In genomic region chr19:47135156-47135555, GRCh38 we compare ENCODE assay signal across 19 cellular contexts. TPM values are rescaled to one million over a fixed set of nuclear protein-coding genes. Genes with fewer than 3 reads are reported as not detected.
A peak's percentile ranks its signal among the peaks of the same experiment; 100 is the strongest.
DNase-seq lines count a peak whose midpoint lies in the region; ATAC-seq, FAIRE-seq and TF ChIP-seq lines count a peak whose summit lies in the region.
"Had no signal": no experiment of that assay in that cellular context is flagged by ENCODE, and none has a peak within 500 bp of the region (broad histone marks: within the 10 kb centered on the region; RNA-seq: fewer than 3 reads in every experiment).

No MANE protein-coding gene starts in this region.

- peaks cover 27 to 76% (median 58%) of the 10 kb centered on the region in 4 donors for H3K4me1 Mint-ChIP-seq in CD4-positive, CD25-positive, alpha-beta regulatory T cell
- H3K4me1 Mint-ChIP-seq in astrocyte (ENCODE audit: low read depth, unreplicated experiment): peaks cover 21% of the 10 kb centered on the region
- H3K4me1 Mint-ChIP-seq in naive thymus-derived CD8-positive, alpha-beta T cell: peaks cover 43 to 82% (median 76%) of the 10 kb centered on the region in 4 donors

- H3K27me3 ChIP-seq in CD4-positive, CD25-positive, alpha-beta regulatory T cell (ENCODE audit: control insufficient read depth, insufficient read depth, low read length): no peaks in the 10 kb centered on the region
- H3K27me3 ChIP-seq in astrocyte (ENCODE audit: insufficient read depth, low read length): no peaks in the 10 kb centered on the region

- no peak overlapping the region for H3K4me3 ChIP-seq in CD4-positive, CD25-positive, alpha-beta regulatory T cell (ENCODE audit: low read depth, low read length)
- no peak overlapping the region for H3K4me3 ChIP-seq in astrocyte (ENCODE audit: insufficient read depth, low read depth, low read length)

- no peaks in the 10 kb centered on the region for H3K9me3 ChIP-seq in CD4-positive, CD25-positive, alpha-beta regulatory T cell (ENCODE audit: control insufficient read depth in 2 of 2, low read length in 2 of 2)
- no peaks in the 10 kb centered on the region for H3K9me3 ChIP-seq in astrocyte (ENCODE audit: insufficient read depth, low read depth, low read length)

- H3K4me3 Mint-ChIP-seq in CD4-positive, CD25-positive, alpha-beta regulatory T cell: peak overlapping the region in 3 of 4 donors; percentile 11 to 75 (median 38)
- H3K4me3 Mint-ChIP-seq in astrocyte (ENCODE audit: unreplicated experiment): no peak overlapping the region
- H3K4me3 Mint-ChIP-seq in naive thymus-derived CD8-positive, alpha-beta T cell: peak overlapping the region in 6 of 10 donors; percentile 8 to 100 (median 53)
- H3K4me3 Mint-ChIP-seq: activated CD8-positive, alpha-beta T cell treated with anti-CD3 and anti-CD28 coated beads, Interleukin-2, amount 10 ng/mL, durations not matched to agents 7 days and 5 days; T-helper 1 cell treated with Interleukin-12 subunit alpha and Interleukin-12 subunit beta and Interleukin-4 antibody, amounts not matched to agents 30 μg/mL and 1 μg/mL, for 36 hours had no signal

- H3K4me2 ChIP-seq in astrocyte (ENCODE audit: low read length): peak overlapping the region; percentile 4

- peaks cover 6% of the 10 kb centered on the region for H3K27me3 Mint-ChIP-seq in CD4-positive, CD25-positive, alpha-beta regulatory T cell
- no peaks in the 10 kb centered on the region for H3K27me3 Mint-ChIP-seq in astrocyte (ENCODE audit: low read depth, unreplicated experiment)
- H3K27me3 Mint-ChIP-seq in naive thymus-derived CD8-positive, alpha-beta T cell: peaks cover 0 to 4% (median 0%) of the 10 kb centered on the region in 5 donors

- TF ChIP-seq CTCF in astrocyte (IDR thresholded peaks at IDR 0.05; ENCODE audit: insufficient read depth, low read depth, low read length): no peak

- peaks cover 40% of the 10 kb centered on the region for H3K4me1 ChIP-seq in CD4-positive, CD25-positive, alpha-beta regulatory T cell (ENCODE audit: control insufficient read depth, insufficient read depth, low read length, poor library complexity, severe bottlenecking)
- peaks cover 19% of the 10 kb centered on the region for H3K4me1 ChIP-seq in astrocyte (ENCODE audit: insufficient read depth, low read length)

- no peak for FAIRE-seq in astrocyte (lab: Jason Lieb, UNC)
- FAIRE-seq: D721Med, H1, small intestine had no signal

- peaks cover 94% of the 10 kb centered on the region for H3K79me2 ChIP-seq in astrocyte (ENCODE audit: insufficient read depth, low read length)

- H3K27ac ChIP-seq in CD4-positive, CD25-positive, alpha-beta regulatory T cell (ENCODE audit: insufficient read depth, low read length, poor library complexity, severe bottlenecking): no peak overlapping the region
- no peak overlapping the region for H3K27ac ChIP-seq in astrocyte (ENCODE audit: low read depth, low read length)

- ATAC-seq in CD4-positive, CD25-positive, alpha-beta regulatory T cell (ENCODE audit: low read depth in 2 of 2): no peak
- no peak for ATAC-seq in naive thymus-derived CD8-positive, alpha-beta T cell
- no peak for ATAC-seq in HG02852 (IDR thresholded peaks at IDR 0.05; ENCODE audit: unreplicated experiment)
- ATAC-seq in HG02623 (IDR thresholded peaks at IDR 0.05; ENCODE audit: unreplicated experiment): no peak
- ATAC-seq in HG03354 (IDR thresholded peaks at IDR 0.05; ENCODE audit: poor library complexity, severe bottlenecking, unreplicated experiment): no peak
- ATAC-seq: activated CD8-positive, alpha-beta T cell treated with anti-CD3 and anti-CD28 coated beads, Interleukin-2, amount 10 ng/mL, durations not matched to agents 7 days and 5 days; WTC11 had no signal

- H2AFZ ChIP-seq in astrocyte (ENCODE audit: low read depth, low read length): no peak overlapping the region

- peaks cover 0 to 2% (median 0%) of the 10 kb centered on the region in 7 donors for H3K9me3 Mint-ChIP-seq in CD4-positive, CD25-positive, alpha-beta regulatory T cell
- H3K9me3 Mint-ChIP-seq in astrocyte (ENCODE audit: unreplicated experiment): peaks cover 4% of the 10 kb centered on the region
- peaks cover 0 to 2% (median 0%) of the 10 kb centered on the region in 9 donors for H3K9me3 Mint-ChIP-seq in naive thymus-derived CD8-positive, alpha-beta T cell

- H4K20me1 ChIP-seq in astrocyte (ENCODE audit: insufficient read depth, low read length): peaks cover 78% of the 10 kb centered on the region

- no peak overlapping the region for H3K27ac Mint-ChIP-seq in CD4-positive, CD25-positive, alpha-beta regulatory T cell
- H3K27ac Mint-ChIP-seq in astrocyte (ENCODE audit: unreplicated experiment): no peak overlapping the region
- H3K27ac Mint-ChIP-seq in naive thymus-derived CD8-positive, alpha-beta T cell: peak overlapping the region in 4 of 10 donors; percentile 25 to 41 (median 32)

- H3K36me3 ChIP-seq in CD4-positive, CD25-positive, alpha-beta regulatory T cell (ENCODE audit: control insufficient read depth, insufficient read depth, low read length): peaks cover 3% of the 10 kb centered on the region
- peaks cover 5% of the 10 kb centered on the region for H3K36me3 ChIP-seq in astrocyte (ENCODE audit: insufficient read depth, low read length)

- H3K36me3 Mint-ChIP-seq in CD4-positive, CD25-positive, alpha-beta regulatory T cell: peaks cover 28% of the 10 kb centered on the region
- peaks cover 4% of the 10 kb centered on the region for H3K36me3 Mint-ChIP-seq in astrocyte (ENCODE audit: low read depth, unreplicated experiment)
- peaks cover 0 to 58% (median 7%) of the 10 kb centered on the region in 3 donors for H3K36me3 Mint-ChIP-seq in naive thymus-derived CD8-positive, alpha-beta T cell

- POLR2A ChIA-PET in naive thymus-derived CD8-positive, alpha-beta T cell (lab: Charles Lee): interaction anchor here (1.5 to 2.7 kb wide), 2 partner anchors 10 to 109 kb away, joined by 3 to 7 read pairs; no protein-coding TSS in a partner anchor

- no peak overlapping the region for H3K9ac ChIP-seq in astrocyte (ENCODE audit: low read length)

- no peak for DNase-seq in CD4-positive, CD25-positive, alpha-beta regulatory T cell
- DNase-seq in HCEC 1CT (peak; percentile 16), astrocyte (ENCODE audit: low read depth) (no peak), T-helper 1 cell (no peak)
- DNase-seq in naive thymus-derived CD8-positive, alpha-beta T cell: no peak
- DNase-seq: activated CD8-positive, alpha-beta T cell treated with anti-CD3 and anti-CD28 coated beads, Interleukin-2, amount 10 ng/mL, durations not matched to agents 7 days and 5 days; activated effector memory CD4-positive, alpha-beta T cell treated with Interleukin-2 at 50 U/mL for 16 hours; foreskin melanocyte; NCI-H1694; NCI-H226; Right ventricle myocardium superior; small intestine had no signal

RNA-seq across cellular contexts. Expression of gene SAE1, which starts 4.5 kb away (rescaled TPM):
- 45.5 TPM for total RNA-seq in CD4-positive, CD25-positive, alpha-beta regulatory T cell
- 100 to 1,000 TPM; 106 to 127 (median 115) TPM for polyA plus RNA-seq in CD4-positive, CD25-positive, alpha-beta regulatory T cell
- total RNA-seq in astrocyte: 107 and 133 TPM in 2 replicates
- total RNA-seq in naive thymus-derived CD8-positive, alpha-beta T cell: 10 to 100 TPM; 44.5 to 45.6 TPM
- polyA plus RNA-seq in naive thymus-derived CD8-positive, alpha-beta T cell: 100 to 1,000 TPM; 158 to 174 (median 159) TPM

RNA-seq across cellular contexts. Expression of gene ZC3H4, which starts 21.6 kb away (rescaled TPM):
- 84.7 TPM for total RNA-seq in CD4-positive, CD25-positive, alpha-beta regulatory T cell
- under 1 TPM; 0.58 to 0.84 (median 0.69) TPM for polyA plus RNA-seq in CD4-positive, CD25-positive, alpha-beta regulatory T cell
- 36.6 and 42.3 TPM in 2 replicates for total RNA-seq in astrocyte
- total RNA-seq in naive thymus-derived CD8-positive, alpha-beta T cell: 10 to 100 TPM; 73.4 to 76.3 TPM
- 1 to 10 TPM in 2 of 3 donors, under 1 TPM in 1; 0.86 to 2.4 (median 2.0) TPM for polyA plus RNA-seq in naive thymus-derived CD8-positive, alpha-beta T cell
